ENCODE assay signal across 11 cellular contexts in genomic region chr13:98506343-98507059, GRCh38.
DNase-seq lines count a peak whose midpoint lies in the region; ATAC-seq and TF ChIP-seq lines count a peak whose summit lies in the region.
"Had no signal": no experiment of that assay in that cellular context is flagged by ENCODE, and none has a peak within 500 bp of the region (broad histone marks: within the 10 kb centered on the region; RNA-seq: fewer than 3 reads in every experiment).

No MANE protein-coding gene starts in this region.

- no peak overlapping the region for H2BK120ac ChIP-seq in mesenchymal stem cell (ENCODE audit: low read depth, low read length)

- no peaks in the 10 kb centered on the region for H3K9me3 Mint-ChIP-seq in activated CD4-positive, alpha-beta memory T cell treated with anti-CD3 and anti-CD28 coated beads, Interleukin-2, amount 10 ng/mL, durations not matched to agents 7 days and 5 days
- no peaks in the 10 kb centered on the region for H3K9me3 Mint-ChIP-seq in activated CD4-positive, alpha-beta memory T cell treated with anti-CD3 and anti-CD28 coated beads for 36 hours
- H3K9me3 Mint-ChIP-seq: dendritic cell treated with granulocyte-macrophage colony-stimulating factor and Interleukin-4, amounts not matched to agents 40 ng/mL and 50 ng/mL, for 4 days had no signal

- H2BK5ac ChIP-seq in mesenchymal stem cell (ENCODE audit: low read depth, low read length, poor library complexity, severe bottlenecking): peak overlapping the region; percentile 75

- peak overlapping the region; percentile 5 for H2BK15ac ChIP-seq in mesenchymal stem cell (ENCODE audit: low read depth, poor library complexity, severe bottlenecking)

- H4K91ac ChIP-seq in mesenchymal stem cell (ENCODE audit: low read length): peak overlapping the region; percentile 64

- peaks cover 63% of the 10 kb centered on the region for H3K36me3 Mint-ChIP-seq in activated CD4-positive, alpha-beta memory T cell treated with anti-CD3 and anti-CD28 coated beads, Interleukin-2, amount 10 ng/mL, durations not matched to agents 7 days and 5 days (ENCODE audit: low read depth)
- H3K36me3 Mint-ChIP-seq in activated CD4-positive, alpha-beta memory T cell treated with anti-CD3 and anti-CD28 coated beads for 36 hours: peaks cover 21% of the 10 kb centered on the region

- H3K27ac Mint-ChIP-seq in activated CD4-positive, alpha-beta memory T cell treated with anti-CD3 and anti-CD28 coated beads, Interleukin-2, amount 10 ng/mL, durations not matched to agents 7 days and 5 days: no peak overlapping the region
- no peak overlapping the region for H3K27ac Mint-ChIP-seq in activated CD4-positive, alpha-beta memory T cell treated with anti-CD3 and anti-CD28 coated beads for 36 hours

- ATAC-seq in GM19035 (IDR thresholded peaks at IDR 0.05; ENCODE audit: unreplicated experiment) (no peak), GM18867 (IDR thresholded peaks at IDR 0.05; ENCODE audit: unreplicated experiment) (no peak)

- peak overlapping the region; percentile 82 for H3K27ac ChIP-seq in mesenchymal stem cell (ENCODE audit: low read length, poor library complexity, severe bottlenecking)
- H3K27ac ChIP-seq in suprapubic skin: peak overlapping the region; percentile 73

- POLR2A ChIA-PET in activated CD4-positive, alpha-beta memory T cell treated with anti-CD3 and anti-CD28 coated beads, Interleukin-2, amount 10 ng/mL, durations not matched to agents 7 days and 5 days (lab: Charles Lee): interaction anchor here (1.0 to 3.5 kb wide), 5 partner anchors 9 to 66 kb away, joined by 3 to 15 read pairs (median 4); no protein-coding TSS in a partner anchor
- POLR2A ChIA-PET in activated CD4-positive, alpha-beta memory T cell treated with anti-CD3 and anti-CD28 coated beads for 36 hours (lab: Charles Lee): interaction anchor here (0.8 to 1.5 kb wide), 2 partner anchors 22 to 97 kb away, joined by 3 to 5 read pairs; no protein-coding TSS in a partner anchor

- H3K4me2 ChIP-seq in mesenchymal stem cell (ENCODE audit: low read length, poor library complexity, severe bottlenecking): no peak overlapping the region

- peak overlapping the region; percentile 74 for H2AK5ac ChIP-seq in mesenchymal stem cell (ENCODE audit: low read length, severe bottlenecking)

- H3K36me3 ChIP-seq in mesenchymal stem cell (ENCODE audit: control insufficient read depth in 1 of 2, insufficient read depth in 2 of 2, low read depth in 1 of 2, low read length in 2 of 2) (peaks cover 7 to 8% of the 10 kb centered on the region in 2 experiments), suprapubic skin (peaks cover 4% of the 10 kb centered on the region)

- H2AFZ ChIP-seq in mesenchymal stem cell (ENCODE audit: low read depth, low read length): no peak overlapping the region

- H2BK12ac ChIP-seq in mesenchymal stem cell (ENCODE audit: low read length in 2 of 2): peak overlapping the region in 1 of 2 experiments; percentile 89

- H3K4me1 ChIP-seq in mesenchymal stem cell (ENCODE audit: control insufficient read depth, insufficient read depth, low read depth, low read length) (peaks cover 28% of the 10 kb centered on the region), suprapubic skin (peaks cover 96% of the 10 kb centered on the region)

- H3K79me1 ChIP-seq in mesenchymal stem cell (replicated peaks; ENCODE audit: low read length, poor library complexity, severe bottlenecking): peaks cover 29% of the 10 kb centered on the region

- WGBS in mesenchymal stem cell: 92% methylated on average over 24 of the region's 24 CpGs
- 89% methylated on average over 22 of the region's 24 CpGs for WGBS in suprapubic skin

- no peak for TF ChIP-seq EP300 in suprapubic skin (IDR thresholded peaks at IDR 0.05)

- H3K4ac ChIP-seq in mesenchymal stem cell (ENCODE audit: low read depth in 1 of 2, low read length in 2 of 2): peak overlapping the region in 1 of 2 experiments; percentile 83

- H3K14ac ChIP-seq in mesenchymal stem cell (ENCODE audit: low read length in 2 of 2): peak overlapping the region in 1 of 2 experiments; percentile 98

- CTCF ChIA-PET in activated CD4-positive, alpha-beta memory T cell treated with anti-CD3 and anti-CD28 coated beads, Interleukin-2, amount 10 ng/mL, durations not matched to agents 7 days and 5 days (lab: Charles Lee): interaction anchor here (0.8 to 2.3 kb wide), 2 partner anchors 35 to 146 kb away, joined by 3 to 7 read pairs; no protein-coding TSS in a partner anchor
- CTCF ChIA-PET in activated CD4-positive, alpha-beta memory T cell treated with anti-CD3 and anti-CD28 coated beads for 36 hours (lab: Charles Lee): interaction anchor here (1.2 to 1.5 kb wide), 3 partner anchors 9 to 146 kb away, joined by 3 to 5 read pairs (median 4); no protein-coding TSS in a partner anchor

- TF ChIP-seq POLR2A in suprapubic skin (IDR thresholded peaks at IDR 0.05): no peak

- H3K27me3 ChIP-seq in mesenchymal stem cell (ENCODE audit: control insufficient read depth in 1 of 2, insufficient read depth in 1 of 2, low read length in 2 of 2) (no peaks in the 10 kb centered on the region), suprapubic skin (no peaks in the 10 kb centered on the region)

- H3K9ac ChIP-seq in mesenchymal stem cell (ENCODE audit: low read length): no peak overlapping the region

- no peaks in the 10 kb centered on the region for H3K27me3 Mint-ChIP-seq in activated CD4-positive, alpha-beta memory T cell treated with anti-CD3 and anti-CD28 coated beads, Interleukin-2, amount 10 ng/mL, durations not matched to agents 7 days and 5 days
- H3K27me3 Mint-ChIP-seq in activated CD4-positive, alpha-beta memory T cell treated with anti-CD3 and anti-CD28 coated beads for 36 hours: no peaks in the 10 kb centered on the region
- H3K27me3 Mint-ChIP-seq: dendritic cell treated with granulocyte-macrophage colony-stimulating factor and Interleukin-4, amounts not matched to agents 40 ng/mL and 50 ng/mL, for 4 days had no signal

- TF ChIP-seq CTCF in suprapubic skin (IDR thresholded peaks at IDR 0.05): no peak

- H3K4me3 Mint-ChIP-seq in activated CD4-positive, alpha-beta memory T cell treated with anti-CD3 and anti-CD28 coated beads, Interleukin-2, amount 10 ng/mL, durations not matched to agents 7 days and 5 days: no peak overlapping the region
- H3K4me3 Mint-ChIP-seq in activated CD4-positive, alpha-beta memory T cell treated with anti-CD3 and anti-CD28 coated beads for 36 hours: no peak overlapping the region
- H3K4me3 Mint-ChIP-seq: dendritic cell treated with granulocyte-macrophage colony-stimulating factor and Interleukin-4, amounts not matched to agents 40 ng/mL and 50 ng/mL, for 4 days had no signal

- peaks cover 88% of the 10 kb centered on the region for H3K4me1 Mint-ChIP-seq in activated CD4-positive, alpha-beta memory T cell treated with anti-CD3 and anti-CD28 coated beads, Interleukin-2, amount 10 ng/mL, durations not matched to agents 7 days and 5 days
- peaks cover 93% of the 10 kb centered on the region for H3K4me1 Mint-ChIP-seq in activated CD4-positive, alpha-beta memory T cell treated with anti-CD3 and anti-CD28 coated beads for 36 hours (ENCODE audit: low read depth)

- intact Hi-C loops in activated CD4-positive, alpha-beta memory T cell treated with anti-CD3 and anti-CD28 coated beads for 36 hours (cut with micrococcal nuclease): no loop called here

- H3K18ac ChIP-seq in mesenchymal stem cell (ENCODE audit: low read depth in 1 of 2, low read length in 2 of 2): peak overlapping the region in 1 of 2 experiments; percentile 94

- H3K23ac ChIP-seq in mesenchymal stem cell (ENCODE audit: low read length in 2 of 2): peak overlapping the region in 1 of 2 experiments; percentile 83

- peak; percentile 7 for DNase-seq in activated CD4-positive, alpha-beta memory T cell treated with anti-CD3 and anti-CD28 coated beads, Interleukin-2, amount 10 ng/mL, durations not matched to agents 7 days and 5 days
- no peak for DNase-seq in activated CD4-positive, alpha-beta memory T cell treated with anti-CD3 and anti-CD28 coated beads for 36 hours
- peak; percentile 37 for DNase-seq in cerebellum (ENCODE audit: low spot score)
- DNase-seq in mesenchymal stem cell: no peak
- peak in 1 of 2 donors; percentile 56 for DNase-seq in suprapubic skin (ENCODE audit: low spot score in 2 of 2)
- DNase-seq in NCI-H446 treated with DMSO at 0.1 percent for 48 hours (lab: John Stamatoyannopoulos, UW): no peak
- DNase-seq: activated effector memory CD4-positive, alpha-beta T cell treated with anti-CD3 and anti-CD28 coated beads, Interleukin-2, amount 50 U/mL, for 16 hours; NCI-H1694 had no signal

- no peak overlapping the region for H4K8ac ChIP-seq in mesenchymal stem cell (ENCODE audit: low read length)

- no peaks in the 10 kb centered on the region for H3K9me3 ChIP-seq in mesenchymal stem cell (ENCODE audit: control insufficient read depth, low read length)
- H3K9me3 ChIP-seq in suprapubic skin: no peaks in the 10 kb centered on the region

- H3K4me3 ChIP-seq in mesenchymal stem cell (ENCODE audit: insufficient read depth in 1 of 2, low read depth in 1 of 2, low read length in 2 of 2) (peak overlapping the region in 1 of 2 experiments; percentile 5), suprapubic skin (no peak overlapping the region)

Comparison
In these comparisons a context has a peak if more than half of its experiments do, and no peak if none do; other contexts are left out.
1. DNase-seq: peak in activated CD4-positive, alpha-beta memory T cell treated with anti-CD3 and anti-CD28 coated beads, Interleukin-2, amount 10 ng/mL, durations not matched to agents 7 days and 5 days (single experiment) and cerebellum (single experiment); none in activated CD4-positive, alpha-beta memory T cell treated with anti-CD3 and anti-CD28 coated beads for 36 hours (single experiment), mesenchymal stem cell (single experiment) and NCI-H446 treated with DMSO at 0.1 percent for 48 hours (single experiment).